ENCODE assay signal across 27 cellular contexts in the genomic region with DNA sequence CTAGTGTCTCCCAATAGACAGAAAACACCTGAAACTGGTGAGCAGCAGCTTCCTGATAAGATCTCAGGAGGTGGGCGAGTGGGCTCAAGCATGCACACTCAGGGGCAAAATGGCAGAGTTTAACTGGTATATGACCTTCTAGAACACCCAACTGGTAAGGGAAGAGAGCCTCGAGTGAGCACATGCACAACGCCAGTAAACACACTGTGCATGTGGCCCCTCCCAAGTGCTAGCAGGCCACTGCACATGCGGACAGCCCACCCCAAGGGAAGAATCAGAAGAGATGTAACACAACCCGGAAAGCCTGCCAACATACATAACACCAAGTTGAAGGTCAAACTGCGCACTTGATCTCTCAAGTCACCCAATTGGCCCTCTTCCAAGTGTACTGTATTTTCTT.
"Had no signal": no experiment of that assay in that cellular context is flagged by ENCODE, and none has a peak within 500 bp of the region (broad histone marks: within the 10 kb centered on the region; RNA-seq: fewer than 3 reads in every experiment).

No MANE protein-coding gene starts in this region.

- H2AFZ ChIP-seq: hepatocyte had no signal

- H3K4me3 ChIP-seq: colonic mucosa, esophagus muscularis mucosa, gastroesophageal sphincter, heart left ventricle, hepatocyte, left lung, lower lobe of right lung, mucosa of descending colon had no signal

- H3K9me3 Mint-ChIP-seq: dendritic cell treated with granulocyte-macrophage colony-stimulating factor and Interleukin-4, amounts not matched to agents 40 ng/mL and 50 ng/mL, for 4 days; effector memory CD8-positive, alpha-beta T cell; endodermal cell; immature natural killer cell had no signal

- H3K4me1 Mint-ChIP-seq: immature natural killer cell, mesothelial cell of epicardium, naive B cell had no signal

- H3K36me3 ChIP-seq: colonic mucosa, esophagus muscularis mucosa, gastroesophageal sphincter, heart left ventricle, left lung, lower lobe of right lung had no signal

- H3K9me3 ChIP-seq: colonic mucosa, esophagus muscularis mucosa, gastroesophageal sphincter, heart left ventricle, left lung, lower lobe of right lung, mucosa of descending colon had no signal

- H3K27ac ChIP-seq: colonic mucosa, epithelial cell of prostate, esophagus muscularis mucosa, foreskin keratinocyte, gastroesophageal sphincter, heart left ventricle, hepatocyte, left lung, lower lobe of right lung had no signal

- H3K36me3 Mint-ChIP-seq: immature natural killer cell, mesothelial cell of epicardium, naive B cell had no signal

- DNase-seq: colonic mucosa; cortex of kidney; effector CD8-positive, alpha-beta T cell; effector memory CD8-positive, alpha-beta T cell; endodermal cell; foreskin keratinocyte; heart left ventricle; hypothalamus; immature natural killer cell; islet precursor cell; kidney; kidney glomerular epithelial cell; left colon; left lung; left ventricle myocardium superior; lower lobe of right lung; mesenchymal stem cell; mucosa of descending colon; naive B cell had no signal

- H3K4me2 ChIP-seq: hepatocyte had no signal

- H3K79me2 ChIP-seq: hepatocyte had no signal

- H3K4me1 ChIP-seq: colonic mucosa, esophagus muscularis mucosa, foreskin keratinocyte, gastroesophageal sphincter had no signal

- H3K4me3 Mint-ChIP-seq: dendritic cell treated with granulocyte-macrophage colony-stimulating factor and Interleukin-4, amounts not matched to agents 40 ng/mL and 50 ng/mL, for 4 days; effector memory CD8-positive, alpha-beta T cell; endodermal cell; immature natural killer cell; mesothelial cell of epicardium; naive B cell had no signal

- ATAC-seq: effector memory CD8-positive, alpha-beta T cell; foreskin keratinocyte; gastroesophageal sphincter; heart left ventricle; left colon; left lung; left ventricle myocardium superior; lower lobe of right lung; mucosa of descending colon had no signal

- H3K27me3 ChIP-seq: colonic mucosa, esophagus muscularis mucosa, foreskin keratinocyte, gastroesophageal sphincter, heart left ventricle, hepatocyte, left lung had no signal

- H3K27ac Mint-ChIP-seq: dendritic cell treated with granulocyte-macrophage colony-stimulating factor and Interleukin-4, amounts not matched to agents 40 ng/mL and 50 ng/mL, for 4 days; effector memory CD8-positive, alpha-beta T cell; endodermal cell; immature natural killer cell; mesothelial cell of epicardium; naive B cell had no signal

- FAIRE-seq: endometrium, frontal cortex, kidney had no signal

- H3K27me3 Mint-ChIP-seq: dendritic cell treated with granulocyte-macrophage colony-stimulating factor and Interleukin-4, amounts not matched to agents 40 ng/mL and 50 ng/mL, for 4 days; effector memory CD8-positive, alpha-beta T cell; naive B cell had no signal
